In genomic region chr19:11321206-11322126, GRCh38 we compare ENCODE assay signal across 18 cellular contexts. TPM values are rescaled to one million over a fixed set of nuclear protein-coding genes. Genes with fewer than 3 reads are reported as not detected.
DNase-seq lines count a peak whose midpoint lies in the region; ATAC-seq, FAIRE-seq and TF ChIP-seq lines count a peak whose summit lies in the region.
"Had no signal": no experiment of that assay in that cellular context is flagged by ENCODE, and none has a peak within 500 bp of the region (broad histone marks: within the 10 kb centered on the region; RNA-seq: fewer than 3 reads in every experiment).

No MANE protein-coding gene starts in this region.

- H4K20me1 ChIP-seq in Karpas-422 (ENCODE audit: insufficient read depth, low read depth, low read length) (no peaks in the 10 kb centered on the region), H1 (replicated peaks in 1 of 2; ENCODE audit: control insufficient read depth in 1 of 2, insufficient read depth in 2 of 2, low read length in 2 of 2) (no peaks in the 10 kb centered on the region)

- no peak for ATAC-seq in stimulated activated memory B cell treated with anti-CD40 and anti-IgM and Interleukin-4, amounts not matched to agents 10 μg/mL and 1 μg/mL and 100 μg/mL, for 72 hours
- no peak for ATAC-seq in GM21447 (IDR thresholded peaks at IDR 0.05; ENCODE audit: unreplicated experiment)
- no peak for ATAC-seq in HG03135 (IDR thresholded peaks at IDR 0.05; ENCODE audit: unreplicated experiment)
- ATAC-seq: naive thymus-derived CD4-positive, alpha-beta T cell; sciatic nerve had no signal

- no peak overlapping the region for H3K56ac ChIP-seq in H1 (replicated peaks; ENCODE audit: insufficient read length, low read depth, low read length)

- no peaks in the 10 kb centered on the region for H3K79me1 ChIP-seq in H1 (ENCODE audit: low read depth, low read length)

- H3K4me3 ChIP-seq in Karpas-422 (ENCODE audit: low read length) (no peak overlapping the region), H1 (ENCODE audit: extremely low read depth in 1 of 4, insufficient read depth in 2 of 4, low read depth in 3 of 4, low read length in 4 of 4) (no peak overlapping the region)

- H3K27me3 ChIP-seq in Karpas-422 (ENCODE audit: low read length) (no peaks in the 10 kb centered on the region), H1 (replicated peaks in 1 of 4; ENCODE audit: control insufficient read depth in 3 of 4, extremely low read depth in 1 of 4, insufficient read depth in 3 of 4, low read length in 3 of 4) (no peaks in the 10 kb centered on the region)

- POLR2A ChIA-PET in H1 (lab: Charles Lee; ENCODE audit: partially characterized antibody): interaction anchor here (1.3 to 2.7 kb wide), 2 partner anchors 48 to 60 kb away, joined by 3 to 5 read pairs; no protein-coding TSS in a partner anchor

- no peaks in the 10 kb centered on the region for H3K36me3 ChIP-seq in Karpas-422 (ENCODE audit: insufficient read depth, low read length)
- no peaks in the 10 kb centered on the region for H3K36me3 ChIP-seq in H1 (ENCODE audit: control insufficient read depth in 2 of 4, insufficient read depth in 4 of 4, low read length in 3 of 4)

- no peak overlapping the region for H2BK120ac ChIP-seq in H1 (replicated peaks; ENCODE audit: low read depth, low read length)

- no peak overlapping the region for H3K23ac ChIP-seq in H1 (ENCODE audit: insufficient read length)

- peak; percentile 40 to 62 (median 42) for TF ChIP-seq CTCF in H1 (IDR thresholded peaks at IDR 0.05; ENCODE audit: control extremely low read depth in 1 of 3, insufficient read depth in 1 of 3, low read depth in 1 of 3, low read length in 3 of 3)

- H3K4me2 ChIP-seq in Karpas-422 (ENCODE audit: low read depth, low read length, poor library complexity, severe bottlenecking) (no peak overlapping the region), H1 (ENCODE audit: insufficient read depth in 1 of 2, low read depth in 2 of 2, low read length in 2 of 2) (no peak overlapping the region)

- H3K4ac ChIP-seq in H1 (replicated peaks; ENCODE audit: insufficient read length, low read depth, low read length): no peak overlapping the region

- no peaks in the 10 kb centered on the region for H3K4me1 ChIP-seq in Karpas-422 (ENCODE audit: low read length)
- peaks cover 0 to 5% (median 0%) of the 10 kb centered on the region in 4 experiments; a peak in 3 of 7 replicates for H3K4me1 ChIP-seq in H1 (replicated peaks in 1 of 4; ENCODE audit: control insufficient read depth in 3 of 4, insufficient read depth in 4 of 4, low read length in 3 of 4)

- H3K9ac ChIP-seq in Karpas-422 (ENCODE audit: low read length) (no peak overlapping the region), H1 (replicated peaks in 1 of 4; ENCODE audit: extremely low read depth in 1 of 4, low read depth in 3 of 4, low read length in 3 of 4) (no peak overlapping the region)

- TF ChIP-seq RAD21 in H1 (IDR thresholded peaks at IDR 0.05 in 1 of 2, conservative IDR thresholded peaks at IDR 0.05 in 1 of 2; ENCODE audit: low read depth in 2 of 2, low read length in 2 of 2): peak in 1 of 2 experiments; percentile 37; a peak in 1 of 4 replicates

- H4K5ac ChIP-seq in H1 (ENCODE audit: insufficient read length, low read depth, low read length): no peak overlapping the region

- no peak overlapping the region for H2AFZ ChIP-seq in Karpas-422 (ENCODE audit: low read length)
- H2AFZ ChIP-seq in H1 (ENCODE audit: low read length): no peak overlapping the region

- no peak overlapping the region for H3K4me3 Mint-ChIP-seq in stimulated activated memory B cell treated with anti-CD40 and anti-IgM and Interleukin-4, amounts not matched to agents 10 μg/mL and 1 μg/mL and 100 μg/mL, for 72 hours
- H3K4me3 Mint-ChIP-seq: activated CD4-positive, alpha-beta memory T cell treated with anti-CD3 and anti-CD28 coated beads for 36 hours; naive thymus-derived CD4-positive, alpha-beta T cell had no signal

- FAIRE-seq in H1 (lab: Jason Lieb, UNC): no peak
- FAIRE-seq: frontal cortex had no signal

- WGBS in H1 (ENCODE audit: extremely low coverage in 1 of 2, insufficient coverage in 1 of 2, insufficient read length in 1 of 2, insufficient replicate concordance in 2 of 2, low coverage in 1 of 2, low lambda C conversion rate in 2 of 2, missing lambda C conversion rate in 1 of 2), 2 experiments: 89% methylated on average over 14 of the region's 14 CpGs; no CpG with 5 or more reads in 1 of the 2 experiments

- no peak for TF ChIP-seq EP300 in H1 (IDR thresholded peaks at IDR 0.05; ENCODE audit: borderline replicate concordance in 1 of 2, low read depth in 2 of 2, low read length in 2 of 2)

- no peaks in the 10 kb centered on the region for H3K23me2 ChIP-seq in H1 (ENCODE audit: low read depth, low read length)

- H2BK15ac ChIP-seq in H1 (ENCODE audit: low read length): no peak overlapping the region

- H3K27me3 Mint-ChIP-seq in stimulated activated memory B cell treated with anti-CD40 and anti-IgM and Interleukin-4, amounts not matched to agents 10 μg/mL and 1 μg/mL and 100 μg/mL, for 72 hours: peaks cover 24% of the 10 kb centered on the region
- H3K27me3 Mint-ChIP-seq: activated CD4-positive, alpha-beta memory T cell treated with anti-CD3 and anti-CD28 coated beads for 36 hours had no signal

- CTCF ChIA-PET in H1 (lab: Charles Lee; ENCODE audit: partially characterized antibody): interaction anchor here (0.7 to 2.7 kb wide), 14 partner anchors 10 to 131 kb away, joined by 3 to 13 read pairs (median 4); partner anchors contain the start of genes ODAD3, PRKCSH, RAB3D and TSPAN16

- H4K91ac ChIP-seq in H1 (replicated peaks; ENCODE audit: insufficient read length, low read length): no peak overlapping the region

- H3K27ac ChIP-seq in Karpas-422 (ENCODE audit: low read length) (no peak overlapping the region), H1 (ENCODE audit: low read depth, low read length) (no peak overlapping the region)

- no peaks in the 10 kb centered on the region for H3K36me3 Mint-ChIP-seq in stimulated activated memory B cell treated with anti-CD40 and anti-IgM and Interleukin-4, amounts not matched to agents 10 μg/mL and 1 μg/mL and 100 μg/mL, for 72 hours

- no peak overlapping the region for H2BK20ac ChIP-seq in H1 (ENCODE audit: low read length)

- no peak for TF ChIP-seq POLR2A in H1 (IDR thresholded peaks at IDR 0.05; ENCODE audit: control extremely low read depth in 1 of 2, low read depth in 2 of 2, low read length in 2 of 2)

- peak; percentile 33 for DNase-seq in DMS53 (lab: John Stamatoyannopoulos, UW)
- no peak for DNase-seq in DMS53 treated with DMSO at 0.1 percent for 48 hours (lab: John Stamatoyannopoulos, UW; ENCODE audit: unreplicated experiment)
- DNase-seq in Karpas-422: peak; percentile 42
- no peak for DNase-seq in H1 (ENCODE audit: low read depth in 1 of 2, low spot score in 2 of 2)
- DNase-seq in NCI-H1436 treated with DMSO at 0.1 percent for 48 hours (lab: John Stamatoyannopoulos, UW): no peak
- DNase-seq: 8988T; activated CD4-positive, alpha-beta memory T cell treated with anti-CD3 and anti-CD28 coated beads for 36 hours; effector CD8-positive, alpha-beta T cell; naive thymus-derived CD4-positive, alpha-beta T cell; NCI-H2171 had no signal

- H3K18ac ChIP-seq in H1 (ENCODE audit: extremely low read depth, low read length): no peak overlapping the region

- H3K4me1 Mint-ChIP-seq in stimulated activated memory B cell treated with anti-CD40 and anti-IgM and Interleukin-4, amounts not matched to agents 10 μg/mL and 1 μg/mL and 100 μg/mL, for 72 hours: peaks cover 35% of the 10 kb centered on the region

- no peaks in the 10 kb centered on the region for H3K9me3 Mint-ChIP-seq in stimulated activated memory B cell treated with anti-CD40 and anti-IgM and Interleukin-4, amounts not matched to agents 10 μg/mL and 1 μg/mL and 100 μg/mL, for 72 hours
- H3K9me3 Mint-ChIP-seq: activated CD4-positive, alpha-beta memory T cell treated with anti-CD3 and anti-CD28 coated beads for 36 hours had no signal

- no peaks in the 10 kb centered on the region for H3K9me3 ChIP-seq in Karpas-422 (ENCODE audit: low read length)
- no peaks in the 10 kb centered on the region for H3K9me3 ChIP-seq in H1 (ENCODE audit: insufficient read depth in 2 of 2, low read depth in 1 of 2, low read length in 1 of 2)

- H3K14ac ChIP-seq in H1 (ENCODE audit: insufficient read length): no peak overlapping the region

- no peak overlapping the region for H2AK5ac ChIP-seq in H1 (ENCODE audit: low read depth, low read length)

- peak overlapping the region; percentile 25 for H3K27ac Mint-ChIP-seq in stimulated activated memory B cell treated with anti-CD40 and anti-IgM and Interleukin-4, amounts not matched to agents 10 μg/mL and 1 μg/mL and 100 μg/mL, for 72 hours
- H3K27ac Mint-ChIP-seq: activated CD4-positive, alpha-beta memory T cell treated with anti-CD3 and anti-CD28 coated beads for 36 hours had no signal

- H2BK5ac ChIP-seq in H1 (ENCODE audit: low read depth, low read length): no peak overlapping the region

- H4K8ac ChIP-seq in H1 (ENCODE audit: extremely low read depth, insufficient read depth, low read length): no peak overlapping the region

- H2BK12ac ChIP-seq in H1 (ENCODE audit: low read depth, low read length): no peak overlapping the region

- H3K79me2 ChIP-seq in Karpas-422 (ENCODE audit: low read length): no peaks in the 10 kb centered on the region
- no peaks in the 10 kb centered on the region for H3K79me2 ChIP-seq in H1 (ENCODE audit: control insufficient read depth in 1 of 2, insufficient read depth in 2 of 2, low read length in 2 of 2)

- no peaks in the 10 kb centered on the region for H3K9me2 ChIP-seq in Karpas-422 (replicated peaks; ENCODE audit: insufficient read depth, low read length)

RNA-seq across cellular contexts. Expression of gene RAB3D, which starts 18.0 kb away (rescaled TPM):
- 8.6 and 9.0 TPM in 2 replicates for total RNA-seq in Karpas-422 (2014; rRNA removed; shearing (Covaris generic); ENCODE audit: low replicate concordance)
- total RNA-seq in H1 (2021; fragmentation: NEBNext Ultra II Directional; extraction: Animal tissue kit (Norgen Biotek cat#: 25700)): 23.8 and 24.4 TPM in 2 replicates
- 17.8 and 23.3 TPM in 2 replicates for polyA plus RNA-seq in H1 (2011; rRNA removed)
- polyA plus RNA-seq in H1 (2011; cell fraction: cytosol; rRNA removed): 21.0 TPM
- 18.3 TPM for polyA plus RNA-seq in H1 (2011; cell fraction: nucleus; rRNA removed)
- polyA plus RNA-seq in H1 (2012, experiment 1 of 2): 7.8 to 9.9 TPM (median 8.2 TPM) in 4 replicates
- 5.7 TPM for polyA plus RNA-seq in H1 (2012, experiment 2 of 2)
- polyA plus RNA-seq in H1 (2013, experiment 1 of 2): 8.5 TPM
- 8.8 TPM for polyA plus RNA-seq in H1 (2013, experiment 2 of 2)
- 108 and 115 TPM in 2 replicates for polyA minus RNA-seq in H1 (2011; rRNA and poly(A)+ RNA removed)
- polyA minus RNA-seq in H1 (2011; cell fraction: cytosol; rRNA and poly(A)+ RNA removed): 24.9 TPM
- polyA minus RNA-seq in H1 (2011; cell fraction: nucleus; rRNA and poly(A)+ RNA removed): 17.5 TPM

RNA-seq across cellular contexts. Expression of gene TMEM205, which starts 24.6 kb away (rescaled TPM):
- total RNA-seq in Karpas-422 (2014; rRNA removed; shearing (Covaris generic); ENCODE audit: low replicate concordance): 103 and 156 TPM in 2 replicates
- total RNA-seq in H1 (2021; fragmentation: NEBNext Ultra II Directional; extraction: Animal tissue kit (Norgen Biotek cat#: 25700)): 73.5 and 78.2 TPM in 2 replicates
- polyA plus RNA-seq in H1 (2011; rRNA removed): 423 and 441 TPM in 2 replicates
- 322 TPM for polyA plus RNA-seq in H1 (2011; cell fraction: cytosol; rRNA removed)
- polyA plus RNA-seq in H1 (2011; cell fraction: nucleus; rRNA removed): 202 TPM
- 102 to 132 TPM (median 127 TPM) in 4 replicates for polyA plus RNA-seq in H1 (2012, experiment 1 of 2)
- polyA plus RNA-seq in H1 (2012, experiment 2 of 2): 255 TPM
- 177 TPM for polyA plus RNA-seq in H1 (2013, experiment 1 of 2)
- 224 TPM for polyA plus RNA-seq in H1 (2013, experiment 2 of 2)
- 91.8 and 113 TPM in 2 replicates for polyA minus RNA-seq in H1 (2011; rRNA and poly(A)+ RNA removed)
- 47.5 TPM for polyA minus RNA-seq in H1 (2011; cell fraction: cytosol; rRNA and poly(A)+ RNA removed)
- 32.8 TPM for polyA minus RNA-seq in H1 (2011; cell fraction: nucleus; rRNA and poly(A)+ RNA removed)

RNA-seq across cellular contexts. Expression of gene CCDC159, which starts 24.9 kb away (rescaled TPM):
- 2.9 and 14.8 TPM in 2 replicates for total RNA-seq in Karpas-422 (2014; rRNA removed; shearing (Covaris generic); ENCODE audit: low replicate concordance)
- 4.0 and 5.5 TPM in 2 replicates for total RNA-seq in H1 (2021; fragmentation: NEBNext Ultra II Directional; extraction: Animal tissue kit (Norgen Biotek cat#: 25700))
- polyA plus RNA-seq in H1 (2011; rRNA removed): 5.4 and 7.1 TPM in 2 replicates
- polyA plus RNA-seq in H1 (2011; cell fraction: cytosol; rRNA removed): 9.4 TPM
- polyA plus RNA-seq in H1 (2011; cell fraction: nucleus; rRNA removed): 18.9 TPM
- polyA plus RNA-seq in H1 (2012, experiment 1 of 2): 7.4 to 11.5 TPM (median 8.6 TPM) in 4 replicates
- polyA plus RNA-seq in H1 (2012, experiment 2 of 2): 4.3 TPM
- 4.5 TPM for polyA plus RNA-seq in H1 (2013, experiment 1 of 2)
- 4.3 TPM for polyA plus RNA-seq in H1 (2013, experiment 2 of 2)
- 5.1 and 6.5 TPM in 2 replicates for polyA minus RNA-seq in H1 (2011; rRNA and poly(A)+ RNA removed)
- not detected for polyA minus RNA-seq in H1 (2011; cell fraction: cytosol; rRNA and poly(A)+ RNA removed)
- 2.9 TPM for polyA minus RNA-seq in H1 (2011; cell fraction: nucleus; rRNA and poly(A)+ RNA removed)

RNA-seq across cellular contexts. Expression of gene TSPAN16, which starts 25.5 kb away (rescaled TPM):
- total RNA-seq in Karpas-422 (2014; rRNA removed; shearing (Covaris generic); ENCODE audit: low replicate concordance): not detected in 2 replicates
- not detected in 2 replicates for total RNA-seq in H1 (2021; fragmentation: NEBNext Ultra II Directional; extraction: Animal tissue kit (Norgen Biotek cat#: 25700))
- not detected in 2 replicates for polyA plus RNA-seq in H1 (2011; rRNA removed)
- polyA plus RNA-seq in H1 (2011; cell fraction: cytosol; rRNA removed): not detected
- polyA plus RNA-seq in H1 (2011; cell fraction: nucleus; rRNA removed): not detected
- not detected in 4 replicates for polyA plus RNA-seq in H1 (2012, experiment 1 of 2)
- polyA plus RNA-seq in H1 (2012, experiment 2 of 2): not detected
- not detected for polyA plus RNA-seq in H1 (2013, experiment 1 of 2)
- not detected for polyA plus RNA-seq in H1 (2013, experiment 2 of 2)
- polyA minus RNA-seq in H1 (2011; rRNA and poly(A)+ RNA removed): not detected in 2 replicates
- polyA minus RNA-seq in H1 (2011; cell fraction: cytosol; rRNA and poly(A)+ RNA removed): not detected
- polyA minus RNA-seq in H1 (2011; cell fraction: nucleus; rRNA and poly(A)+ RNA removed): not detected
- total RNA-seq: activated CD4-positive, alpha-beta memory T cell treated with anti-CD3 and anti-CD28 coated beads for 36 hours; frontal cortex; MCF 10A; naive thymus-derived CD4-positive, alpha-beta T cell; sciatic nerve; subcutaneous adipose tissue; T-helper 2 cell treated with Interferon-gamma antibody and Interleukin-4, amounts not matched to agents 100 ng/mL and 5 ng/mL, for 36 hours had no signal
- polyA plus RNA-seq: naive thymus-derived CD4-positive, alpha-beta T cell had no signal

RNA-seq across cellular contexts. Expression of gene PLPPR2, which starts 33.8 kb away (rescaled TPM):
- 0.43 and 0.67 TPM in 2 replicates for total RNA-seq in Karpas-422 (2014; rRNA removed; shearing (Covaris generic); ENCODE audit: low replicate concordance)
- total RNA-seq in H1 (2021; fragmentation: NEBNext Ultra II Directional; extraction: Animal tissue kit (Norgen Biotek cat#: 25700)): 9.5 and 11.7 TPM in 2 replicates
- polyA plus RNA-seq in H1 (2011; rRNA removed): 7.2 and 14.9 TPM in 2 replicates
- polyA plus RNA-seq in H1 (2011; cell fraction: cytosol; rRNA removed): 6.2 TPM
- polyA plus RNA-seq in H1 (2011; cell fraction: nucleus; rRNA removed): 15.6 TPM
- 7.1 to 13.3 TPM (median 10.8 TPM) in 4 replicates for polyA plus RNA-seq in H1 (2012, experiment 1 of 2)
- 9.1 TPM for polyA plus RNA-seq in H1 (2012, experiment 2 of 2)
- polyA plus RNA-seq in H1 (2013, experiment 1 of 2): 13.4 TPM
- 13.8 TPM for polyA plus RNA-seq in H1 (2013, experiment 2 of 2)
- polyA minus RNA-seq in H1 (2011; rRNA and poly(A)+ RNA removed): 3.7 and 5.4 TPM in 2 replicates
- polyA minus RNA-seq in H1 (2011; cell fraction: cytosol; rRNA and poly(A)+ RNA removed): 5.9 TPM
- 11.3 TPM for polyA minus RNA-seq in H1 (2011; cell fraction: nucleus; rRNA and poly(A)+ RNA removed)

Comparison
In these comparisons a context has a peak if more than half of its experiments do, and no peak if none do; other contexts are left out.
1. DNase-seq: peak in DMS53 (single experiment) and Karpas-422 (single experiment); none in DMS53 treated with DMSO at 0.1 percent for 48 hours (single experiment), H1 (0 of 2) and NCI-H1436 treated with DMSO at 0.1 percent for 48 hours (single experiment).